ENCODE assay signal across 3 cellular contexts in the genomic region with DNA sequence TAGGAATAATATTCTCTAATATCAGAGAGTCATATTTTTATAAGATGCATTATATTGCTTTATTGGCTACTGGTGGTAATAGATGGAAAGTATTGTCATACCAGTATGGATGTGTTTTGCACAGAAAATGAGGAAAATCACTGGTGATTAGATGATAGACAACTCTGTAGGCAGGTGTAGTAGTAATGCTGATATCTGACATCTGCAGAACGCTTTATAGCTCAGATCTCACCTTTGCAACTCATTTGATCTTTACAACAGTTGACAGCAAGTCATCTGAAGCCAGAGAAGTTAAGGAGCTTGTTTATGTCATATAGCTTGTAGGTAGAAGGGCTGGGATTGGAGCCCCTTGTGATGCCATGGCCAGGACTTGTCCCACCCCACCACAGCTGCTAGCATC.
"Had no signal": no experiment of that assay in that cellular context is flagged by ENCODE, and none has a peak within 500 bp of the region (broad histone marks: within the 10 kb centered on the region; RNA-seq: fewer than 3 reads in every experiment).

No MANE protein-coding gene starts in this region.

- DNase-seq: GDM1, GF-D8 had no signal

- H3K4me3 ChIP-seq: GM12878 had no signal
